14 cellular contexts compared by ENCODE assay signal in genomic region chr4:107896651-107897050, GRCh38. TPM values are rescaled to one million over a fixed set of nuclear protein-coding genes. Genes with fewer than 3 reads are reported as not detected.
DNase-seq lines count a peak whose midpoint lies in the region; ATAC-seq and TF ChIP-seq lines count a peak whose summit lies in the region.
"Had no signal": no experiment of that assay in that cellular context is flagged by ENCODE, and none has a peak within 500 bp of the region (broad histone marks: within the 10 kb centered on the region; RNA-seq: fewer than 3 reads in every experiment).

No MANE protein-coding gene starts in this region.

- H4K8ac ChIP-seq in mesenchymal stem cell (ENCODE audit: low read length): no peak overlapping the region

- no peak overlapping the region for H3K14ac ChIP-seq in mesenchymal stem cell (ENCODE audit: low read length in 2 of 2)

- no peak overlapping the region for H2AK5ac ChIP-seq in mesenchymal stem cell (ENCODE audit: low read length, severe bottlenecking)

- H3K4ac ChIP-seq in mesenchymal stem cell (ENCODE audit: low read depth in 1 of 2, low read length in 2 of 2): no peak overlapping the region

- peaks cover 22% of the 10 kb centered on the region for H3K36me3 Mint-ChIP-seq in HFFc6 (ENCODE audit: low read depth)

- CTCF ChIA-PET in mammary epithelial cell (lab: Charles Lee; ENCODE audit: low non-redundant PET): no interaction called here

- peaks cover 54% of the 10 kb centered on the region for H3K4me1 Mint-ChIP-seq in HFFc6 (ENCODE audit: low read depth)

- BruUV-seq in mammary epithelial cell (replicated peaks; lab: Mats Ljungman, UMichigan): TSS peak; percentile 89

- H3K9me3 ChIP-seq in mammary epithelial cell (replicated peaks; ENCODE audit: insufficient read depth, low read length) (no peaks in the 10 kb centered on the region), mesenchymal stem cell (ENCODE audit: control insufficient read depth, low read length) (no peaks in the 10 kb centered on the region), transverse colon (no peaks in the 10 kb centered on the region)
- H3K9me3 ChIP-seq: BLaER1 had no signal

- H3K27me3 ChIP-seq in mammary epithelial cell (ENCODE audit: insufficient read depth, low read length): no peaks in the 10 kb centered on the region
- no peaks in the 10 kb centered on the region for H3K27me3 ChIP-seq in mesenchymal stem cell (ENCODE audit: control insufficient read depth in 1 of 2, insufficient read depth in 1 of 2, low read length in 2 of 2)
- H3K27me3 ChIP-seq in transverse colon: no peaks in the 10 kb centered on the region
- H3K27me3 ChIP-seq: BLaER1 had no signal

- H2BK15ac ChIP-seq in mesenchymal stem cell (ENCODE audit: low read depth, poor library complexity, severe bottlenecking): no peak overlapping the region

- peak overlapping the region; percentile 97 for H3K27ac ChIP-seq in mammary epithelial cell (ENCODE audit: insufficient read depth, low read depth, low read length)
- H3K27ac ChIP-seq in mesenchymal stem cell (ENCODE audit: low read length, poor library complexity, severe bottlenecking): peak overlapping the region; percentile 84
- peak overlapping the region; percentile 33 to 73 (median 62) for H3K27ac ChIP-seq in transverse colon
- H3K27ac ChIP-seq: BLaER1 had no signal

- H3K4me3 ChIP-seq in mammary epithelial cell (replicated peaks in 1 of 3; ENCODE audit: insufficient read depth in 1 of 3, low read depth in 2 of 3, low read length in 3 of 3): peak overlapping the region; percentile 5 to 36 (median 27)
- peak overlapping the region in 1 of 2 experiments; percentile 25 for H3K4me3 ChIP-seq in mesenchymal stem cell (ENCODE audit: insufficient read depth in 1 of 2, low read depth in 1 of 2, low read length in 2 of 2)
- H3K4me3 ChIP-seq in transverse colon: no peak overlapping the region
- H3K4me3 ChIP-seq: BLaER1 had no signal

- DNase-seq in HFFc6 (no peak), mammary epithelial cell (no peak), mesenchymal stem cell (no peak), transverse colon (no peak), NCI-H526 treated with DMSO at 0.1 percent for 48 hours (lab: John Stamatoyannopoulos, UW) (no peak), NCI-H2107 treated with DMSO at 0.1 percent for 48 hours (lab: John Stamatoyannopoulos, UW; ENCODE audit: unreplicated experiment) (no peak), MV-4-11 (lab: John Stamatoyannopoulos, UW) (no peak)
- DNase-seq: activated CD4-positive, alpha-beta T cell treated with anti-CD3 and anti-CD28 coated beads, Interleukin-2, amount 10 ng/mL, durations not matched to agents 7 days and 5 days; activated T-cell treated with anti-CD3 and anti-CD28 coated beads, Interleukin-2, amount 50 U/mL, for 4 hours; NCI-H2107; NCI-H774; T-helper 2 cell had no signal

- H3K9ac ChIP-seq in mammary epithelial cell (ENCODE audit: insufficient read depth, low read length): peak overlapping the region; percentile 93
- H3K9ac ChIP-seq in mesenchymal stem cell (ENCODE audit: low read length): peak overlapping the region; percentile 66
- H3K9ac ChIP-seq: BLaER1 had no signal

- TF ChIP-seq CTCF in HFFc6 (IDR thresholded peaks at IDR 0.05) (no peak), mammary epithelial cell (conservative IDR thresholded peaks at IDR 0.05 in 1 of 2, IDR thresholded peaks at IDR 0.05 in 1 of 2; ENCODE audit: extremely low read depth in 1 of 2, insufficient read depth in 1 of 2, low read depth in 1 of 2, low read length in 2 of 2) (no peak), transverse colon (IDR thresholded peaks at IDR 0.05) (no peak)

- ATAC-seq in HG02759 (IDR thresholded peaks at IDR 0.05; ENCODE audit: unreplicated experiment): no peak

- peak overlapping the region; percentile 51 for H2BK5ac ChIP-seq in mesenchymal stem cell (ENCODE audit: low read depth, low read length, poor library complexity, severe bottlenecking)

- H2AFZ ChIP-seq in mammary epithelial cell (ENCODE audit: low read depth, low read length) (peak overlapping the region; percentile 7), mesenchymal stem cell (ENCODE audit: low read depth, low read length) (no peak overlapping the region)

- no peaks in the 10 kb centered on the region for H4K20me1 ChIP-seq in mammary epithelial cell (ENCODE audit: insufficient read depth, low read length)
- H4K20me1 ChIP-seq: BLaER1 had no signal

- in situ Hi-C loops in mammary epithelial cell (cut with MboI; ENCODE audit: low sequenced_read_pairs in 2 of 2) (loop anchor here in 1 of 2 donors (5.0 kb wide), 1 partner anchor 74 kb away; the partner anchor contains the start of gene SGMS2), transverse colon (cut with MboI; ENCODE audit: low pct_ligation_motif_present in 1 of 4, low pct_unique_long_range_greater_than_20kb in 1 of 4, low sequenced_read_pairs in 3 of 4) (no loop called here)

- H3K4me3 Mint-ChIP-seq in HFFc6: peak overlapping the region; percentile 72
- H3K4me3 Mint-ChIP-seq: activated CD4-positive, alpha-beta T cell treated with anti-CD3 and anti-CD28 coated beads, Interleukin-2, amount 10 ng/mL, durations not matched to agents 7 days and 5 days; activated T-cell treated with anti-CD3 and anti-CD28 coated beads, Interleukin-2, amount 50 U/mL, for 4 hours had no signal

- no peaks in the 10 kb centered on the region; the same call in 1 of the 2 replicates for H3K27me3 Mint-ChIP-seq in HFFc6 (ENCODE audit: insufficient read depth)

- peak overlapping the region; percentile 77 for H3K27ac Mint-ChIP-seq in HFFc6
- H3K27ac Mint-ChIP-seq: activated CD4-positive, alpha-beta T cell treated with anti-CD3 and anti-CD28 coated beads, Interleukin-2, amount 10 ng/mL, durations not matched to agents 7 days and 5 days had no signal

- TF ChIP-seq EP300 in transverse colon (IDR thresholded peaks at IDR 0.05; ENCODE audit: low read depth): no peak

- no peak overlapping the region for H2BK12ac ChIP-seq in mesenchymal stem cell (ENCODE audit: low read length in 2 of 2)

- 47% methylated on average over 1 of the region's 1 CpG for WGBS in mammary epithelial cell (ENCODE audit: low coverage, missing lambda C conversion rate)
- no CpG with 5 or more reads among the region's 1 CpG for WGBS in mesenchymal stem cell
- 45 to 50% methylated on average over 1 of the region's 1 CpG for WGBS in transverse colon (ENCODE audit: low coverage in 1 of 2), 2 donors

- no peak overlapping the region for H2BK120ac ChIP-seq in mesenchymal stem cell (ENCODE audit: low read depth, low read length)

- H3K79me2 ChIP-seq in mammary epithelial cell (ENCODE audit: insufficient read depth, low read length): peaks cover 31% of the 10 kb centered on the region

- no peaks in the 10 kb centered on the region; the same call in 1 of the 2 replicates for H3K9me3 Mint-ChIP-seq in HFFc6
- H3K9me3 Mint-ChIP-seq: activated T-cell treated with anti-CD3 and anti-CD28 coated beads, Interleukin-2, amount 50 U/mL, for 4 hours had no signal

- no peak overlapping the region for H3K18ac ChIP-seq in mesenchymal stem cell (ENCODE audit: low read depth in 1 of 2, low read length in 2 of 2)

- intact Hi-C loops in mammary epithelial cell (cut with micrococcal nuclease): loop anchor here (1.0 kb wide), 2 partner anchors 34 to 72 kb away; partner anchors contain the start of gene SGMS2
- intact Hi-C loops in transverse colon (cut with DNase I; ENCODE audit: low total_unique reads): no loop called here

- H3K4me1 ChIP-seq in mammary epithelial cell (ENCODE audit: insufficient read depth, low read length): peaks cover 57% of the 10 kb centered on the region
- peaks cover 4% of the 10 kb centered on the region for H3K4me1 ChIP-seq in mesenchymal stem cell (ENCODE audit: control insufficient read depth, insufficient read depth, low read depth, low read length)
- H3K4me1 ChIP-seq in transverse colon: peaks cover 0 to 21% (median 8%) of the 10 kb centered on the region in 4 donors
- H3K4me1 ChIP-seq: BLaER1 had no signal

- H3K36me3 ChIP-seq in mammary epithelial cell (ENCODE audit: insufficient read depth, low read length) (no peaks in the 10 kb centered on the region), mesenchymal stem cell (ENCODE audit: control insufficient read depth in 1 of 2, insufficient read depth in 2 of 2, low read depth in 1 of 2, low read length in 2 of 2) (peaks cover 0 to 21% of the 10 kb centered on the region in 2 experiments), transverse colon (no peaks in the 10 kb centered on the region)
- H3K36me3 ChIP-seq: BLaER1 had no signal

- no peak overlapping the region for H3K23ac ChIP-seq in mesenchymal stem cell (ENCODE audit: low read length in 2 of 2)

- dilution Hi-C loops in mammary epithelial cell (cut with HindIII; ENCODE audit: low sequenced_read_pairs): no loop called here

- no peak overlapping the region for H4K91ac ChIP-seq in mesenchymal stem cell (ENCODE audit: low read length)

- H3K4me2 ChIP-seq in mammary epithelial cell (ENCODE audit: insufficient read depth, low read depth, low read length): peak overlapping the region; percentile 81
- H3K4me2 ChIP-seq in mesenchymal stem cell (ENCODE audit: low read length, poor library complexity, severe bottlenecking): peak overlapping the region; percentile 49
- H3K4me2 ChIP-seq: BLaER1 had no signal

- peaks cover 18% of the 10 kb centered on the region for H3K79me1 ChIP-seq in mesenchymal stem cell (replicated peaks; ENCODE audit: low read length, poor library complexity, severe bottlenecking)

- TF ChIP-seq POLR2A in transverse colon (IDR thresholded peaks at IDR 0.05): no peak

RNA-seq across cellular contexts. Expression of gene CYP2U1, which starts 34.7 kb away (rescaled TPM):
- total RNA-seq in HFFc6 (2021; fragmentation: NEBNext Ultra II Directional; extraction: Animal tissue kit (Norgen Biotek cat#: 25700)): 10 to 100 TPM; 17.7 to 25.5 (median 21.7) TPM
- total RNA-seq in mammary epithelial cell (10 to 100 TPM in 1 of 2 donors, 1 to 10 TPM in 1; 7.5 to 30.7 TPM), transverse colon (1 to 10 TPM; 3.5 to 8.6 (median 5.1) TPM)
- 2.8 TPM for polyA plus RNA-seq in mammary epithelial cell
- 1.4 TPM for polyA minus RNA-seq in mammary epithelial cell
- polyA plus RNA-seq in mesenchymal stem cell (2013, experiment 1 of 2): 4.3 TPM
- 4.6 TPM for polyA plus RNA-seq in mesenchymal stem cell (2013, experiment 2 of 2)

Comparison
In these comparisons a context has a peak if more than half of its experiments do, and no peak if none do; other contexts are left out.
1. H3K4me3 ChIP-seq: peak in mammary epithelial cell (3 of 3); none in transverse colon (0 of 4).
2. Peak in every context shown above with its lines, with median percentiles within 50 percentile points of each other: H3K27ac ChIP-seq.